Comparison of ENCODE assay signal across 8 cellular contexts in the genomic region with DNA sequence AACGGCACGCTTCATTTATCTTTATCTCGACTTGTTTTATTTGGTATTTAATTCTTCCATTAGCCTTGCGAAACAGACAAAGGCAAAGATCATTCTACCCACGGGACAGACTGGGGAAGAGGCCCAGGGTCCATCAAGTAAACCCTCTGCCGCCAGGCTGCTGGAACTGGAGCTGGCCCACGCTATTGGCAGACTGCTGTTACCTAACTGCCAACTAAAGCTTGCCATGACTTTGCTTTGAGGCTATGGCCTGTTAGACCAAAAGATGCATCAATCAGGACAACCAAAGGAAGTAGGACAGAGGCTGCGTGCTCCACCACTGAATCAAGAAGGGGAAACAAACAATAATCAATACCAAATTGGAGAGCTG. TPM values are rescaled to one million over a fixed set of nuclear protein-coding genes. Genes with fewer than 3 reads are reported as not detected.
A peak's percentile ranks its signal among the peaks of the same experiment; 100 is the strongest.
DNase-seq lines count a peak whose midpoint lies in the region; ATAC-seq, FAIRE-seq and TF ChIP-seq lines count a peak whose summit lies in the region.

No MANE protein-coding gene starts in this region.

- TF ChIP-seq EP300 in suprapubic skin (IDR thresholded peaks at IDR 0.05) = no peak

- H3K9me3 ChIP-seq in keratinocyte (ENCODE audit: control insufficient read depth, low read depth, low read length) (no peaks in the 10 kb centered on the region), suprapubic skin (no peaks in the 10 kb centered on the region)

- no peaks in the 10 kb centered on the region for H3K36me3 ChIP-seq in keratinocyte (ENCODE audit: control insufficient read depth in 2 of 2, extremely low read depth in 1 of 2, insufficient read depth in 2 of 2, low read length in 2 of 2)
- no peaks in the 10 kb centered on the region for H3K36me3 ChIP-seq in suprapubic skin

- no peaks in the 10 kb centered on the region for H3K27me3 ChIP-seq in keratinocyte (ENCODE audit: control insufficient read depth, extremely low read depth, insufficient read depth, low read length)
- no peaks in the 10 kb centered on the region for H3K27me3 ChIP-seq in suprapubic skin

- peaks cover 8% of the 10 kb centered on the region for H3K27me3 Mint-ChIP-seq in activated CD4-positive, alpha-beta T cell treated with anti-CD3 and anti-CD28 coated beads, Interleukin-2, amount 10 ng/mL, durations not matched to agents 24 days and 14 days
- no peaks in the 10 kb centered on the region for H3K27me3 Mint-ChIP-seq in activated naive CD8-positive, alpha-beta T cell

- H3K9me3 Mint-ChIP-seq in activated CD4-positive, alpha-beta T cell treated with anti-CD3 and anti-CD28 coated beads, Interleukin-2, amount 10 ng/mL, durations not matched to agents 24 days and 14 days = peaks cover 6% of the 10 kb centered on the region
- H3K9me3 Mint-ChIP-seq in activated naive CD8-positive, alpha-beta T cell (ENCODE audit: low read depth) = peaks cover 8% of the 10 kb centered on the region

- WGBS in suprapubic skin = 79% methylated on average over 8 of the region's 8 CpGs

- H3K27ac ChIP-seq in keratinocyte (ENCODE audit: control insufficient read depth, insufficient read depth, low read length) (peak overlapping the region; percentile 30), suprapubic skin (no peak overlapping the region)

- no peak for FAIRE-seq in keratinocyte (lab: Jason Lieb, UNC)

- peak overlapping the region; percentile 54 for H3K4me2 ChIP-seq in keratinocyte (ENCODE audit: control insufficient read depth, extremely low read depth, insufficient read depth, low read depth, low read length)

- ATAC-seq in HG03135 (IDR thresholded peaks at IDR 0.05; ENCODE audit: unreplicated experiment) = no peak
- no peak for ATAC-seq in HG03196 (IDR thresholded peaks at IDR 0.05; ENCODE audit: unreplicated experiment)

- H2AFZ ChIP-seq in keratinocyte (ENCODE audit: control insufficient read depth, low read length) = peak overlapping the region; percentile 88

- peak overlapping the region; percentile 100 for H3K27ac Mint-ChIP-seq in activated CD4-positive, alpha-beta T cell treated with anti-CD3 and anti-CD28 coated beads, Interleukin-2, amount 10 ng/mL, durations not matched to agents 24 days and 14 days
- H3K27ac Mint-ChIP-seq in activated naive CD8-positive, alpha-beta T cell = peak overlapping the region; percentile 98

- peak; percentile 59 for DNase-seq in activated CD4-positive, alpha-beta T cell treated with anti-CD3 and anti-CD28 coated beads, Interleukin-2, amount 10 ng/mL, durations not matched to agents 24 days and 14 days
- no peak for DNase-seq in activated CD4-positive, alpha-beta T cell treated with anti-CD3 and anti-CD28 coated beads for 4 hours
- no peak for DNase-seq in keratinocyte (ENCODE audit: low read depth, low spot score)
- no peak for DNase-seq in suprapubic skin (ENCODE audit: low spot score in 2 of 2)
- no peak for DNase-seq in HCEC 1CT

- H3K4me1 ChIP-seq in keratinocyte (ENCODE audit: control insufficient read depth, extremely low read depth, insufficient read depth, low read length) (peaks cover 6% of the 10 kb centered on the region), suprapubic skin (peaks cover 8% of the 10 kb centered on the region)

- H3K79me2 ChIP-seq in keratinocyte (ENCODE audit: control insufficient read depth, insufficient read depth, low read length) = peaks cover 14% of the 10 kb centered on the region

- TF ChIP-seq POLR2A in suprapubic skin (IDR thresholded peaks at IDR 0.05) = no peak

- H3K9me1 ChIP-seq in keratinocyte (ENCODE audit: control insufficient read depth, extremely low read depth, insufficient read depth, low read length) = no peaks in the 10 kb centered on the region

- peak overlapping the region in 1 of 3 experiments; percentile 96 for H3K4me3 ChIP-seq in keratinocyte (ENCODE audit: control insufficient read depth in 2 of 3, extremely low read depth in 1 of 3, insufficient read depth in 2 of 3, low read depth in 1 of 3, low read length in 3 of 3)
- peak overlapping the region; percentile 89 for H3K4me3 ChIP-seq in suprapubic skin

- peak overlapping the region; percentile 100 for H3K4me3 Mint-ChIP-seq in activated CD4-positive, alpha-beta T cell treated with anti-CD3 and anti-CD28 coated beads, Interleukin-2, amount 10 ng/mL, durations not matched to agents 24 days and 14 days
- H3K4me3 Mint-ChIP-seq in activated naive CD8-positive, alpha-beta T cell = peak overlapping the region; percentile 100

- H3K4me1 Mint-ChIP-seq in activated CD4-positive, alpha-beta T cell treated with anti-CD3 and anti-CD28 coated beads, Interleukin-2, amount 10 ng/mL, durations not matched to agents 24 days and 14 days = peaks cover 20% of the 10 kb centered on the region
- peaks cover 20% of the 10 kb centered on the region for H3K4me1 Mint-ChIP-seq in activated naive CD8-positive, alpha-beta T cell (ENCODE audit: low read depth)

- H4K20me1 ChIP-seq in keratinocyte (ENCODE audit: control insufficient read depth, extremely low read depth, insufficient read depth, low read length) = no peaks in the 10 kb centered on the region

- peaks cover 5% of the 10 kb centered on the region for H3K36me3 Mint-ChIP-seq in activated CD4-positive, alpha-beta T cell treated with anti-CD3 and anti-CD28 coated beads, Interleukin-2, amount 10 ng/mL, durations not matched to agents 24 days and 14 days (ENCODE audit: low read depth)
- H3K36me3 Mint-ChIP-seq in activated naive CD8-positive, alpha-beta T cell = peaks cover 2% of the 10 kb centered on the region

- intact Hi-C loops in activated CD4-positive, alpha-beta T cell treated with anti-CD3 and anti-CD28 coated beads, Interleukin-2, amount 10 ng/mL, durations not matched to agents 24 days and 14 days (cut with micrococcal nuclease) = loop anchor here (5.0 kb wide), 3 partner anchors 50 to 790 kb away; partner anchors contain the start of genes DDX25, PUS3 and SLC37A2

- TF ChIP-seq CTCF in keratinocyte (optimal IDR thresholded peaks at IDR 0.05 in 1 of 3, IDR thresholded peaks at IDR 0.05 in 1 of 3, conservative IDR thresholded peaks at IDR 0.05 in 1 of 3; ENCODE audit: extremely low read depth in 1 of 3, insufficient read depth in 2 of 3, low read length in 3 of 3) (no peak), suprapubic skin (IDR thresholded peaks at IDR 0.05) (no peak)

- dilution Hi-C loops in keratinocyte (cut with MboI; ENCODE audit: extremely low pct_ligation_motif_present, low sequenced_read_pairs) = no loop called here

- H3K9ac ChIP-seq in keratinocyte (ENCODE audit: control insufficient read depth, extremely low read depth, insufficient read depth, low read length) = no peak overlapping the region

RNA-seq across cellular contexts. Expression of gene TMEM218, which starts 0.8 kb away (rescaled TPM):
- total RNA-seq in activated CD4-positive, alpha-beta T cell treated with anti-CD3 and anti-CD28 coated beads, Interleukin-2, amount 10 ng/mL, durations not matched to agents 24 days and 14 days = 17.3 and 18.2 TPM in 2 replicates
- polyA plus RNA-seq in keratinocyte = 21.0 to 35.9 TPM (median 34.2 TPM) in 3 replicates
- polyA plus RNA-seq in keratinocyte (2011; ENCODE audit: low read depth) = 2.5 TPM
- 25.2 and 37.1 TPM in 2 replicates for polyA plus RNA-seq in keratinocyte (2011; cell fraction: cytosol; rRNA removed)
- polyA plus RNA-seq in keratinocyte (2011; cell fraction: nucleus; rRNA removed) = 33.4 and 33.7 TPM in 2 replicates
- 16.1 and 19.3 TPM in 2 replicates for polyA plus RNA-seq in keratinocyte (2012; ENCODE audit: low replicate concordance)
- 8.3 to 15.7 TPM (median 8.7 TPM) in 3 replicates for polyA minus RNA-seq in keratinocyte
- 6.7 TPM for polyA minus RNA-seq in keratinocyte (2011; cell fraction: cytosol; rRNA and poly(A)+ RNA removed)
- 6.2 and 8.6 TPM in 2 replicates for polyA minus RNA-seq in keratinocyte (2011; cell fraction: nucleus; rRNA and poly(A)+ RNA removed)
- total RNA-seq in suprapubic skin = 10 to 100 TPM in 3 of 4 donors, 1 to 10 TPM in 1; 9.9 to 19.9 (median 14.6) TPM

RNA-seq across cellular contexts. Expression of gene SLC37A2, which starts 49.1 kb away (rescaled TPM):
- total RNA-seq in activated CD4-positive, alpha-beta T cell treated with anti-CD3 and anti-CD28 coated beads, Interleukin-2, amount 10 ng/mL, durations not matched to agents 24 days and 14 days = 0.07 TPM in 2 replicates
- 21.0 to 23.4 TPM (median 21.7 TPM) in 3 replicates for polyA plus RNA-seq in keratinocyte
- 23.5 TPM for polyA plus RNA-seq in keratinocyte (2011; ENCODE audit: low read depth)
- 10.6 and 12.1 TPM in 2 replicates for polyA plus RNA-seq in keratinocyte (2011; cell fraction: cytosol; rRNA removed)
- 29.3 and 30.3 TPM in 2 replicates for polyA plus RNA-seq in keratinocyte (2011; cell fraction: nucleus; rRNA removed)
- 20.7 and 50.5 TPM in 2 replicates for polyA plus RNA-seq in keratinocyte (2012; ENCODE audit: low replicate concordance)
- polyA minus RNA-seq in keratinocyte = 27.3 to 36.0 TPM (median 30.6 TPM) in 3 replicates
- 17.3 TPM for polyA minus RNA-seq in keratinocyte (2011; cell fraction: cytosol; rRNA and poly(A)+ RNA removed)
- polyA minus RNA-seq in keratinocyte (2011; cell fraction: nucleus; rRNA and poly(A)+ RNA removed) = 27.3 and 31.5 TPM in 2 replicates
- total RNA-seq in suprapubic skin = 100 to 1,000 TPM in 3 of 4 donors, 10 to 100 TPM in 1; 67.3 to 189 (median 119) TPM

RNA-seq across cellular contexts. Expression of gene PKNOX2, which starts 52.3 kb away (rescaled TPM):
- total RNA-seq in activated CD4-positive, alpha-beta T cell treated with anti-CD3 and anti-CD28 coated beads, Interleukin-2, amount 10 ng/mL, durations not matched to agents 24 days and 14 days = not detected in 2 replicates
- 0.03 to 0.05 TPM (median 0.03 TPM) in 3 replicates for polyA plus RNA-seq in keratinocyte
- 0.06 TPM for polyA plus RNA-seq in keratinocyte (2011; ENCODE audit: low read depth)
- 0.01 and 0.06 TPM in 2 replicates for polyA plus RNA-seq in keratinocyte (2011; cell fraction: cytosol; rRNA removed)
- polyA plus RNA-seq in keratinocyte (2011; cell fraction: nucleus; rRNA removed) = 0.04 TPM in 2 replicates
- 0.03 and 0.32 TPM in 2 replicates for polyA plus RNA-seq in keratinocyte (2012; ENCODE audit: low replicate concordance)
- polyA minus RNA-seq in keratinocyte = 0.07 TPM in 1 of 3 replicates, not detected in the others
- polyA minus RNA-seq in keratinocyte (2011; cell fraction: cytosol; rRNA and poly(A)+ RNA removed) = not detected
- not detected in 2 replicates for polyA minus RNA-seq in keratinocyte (2011; cell fraction: nucleus; rRNA and poly(A)+ RNA removed)
- total RNA-seq in suprapubic skin = 1 to 10 TPM; 1.5 to 8.2 (median 3.6) TPM

Comparison
In these comparisons a context has a peak if more than half of its experiments do, and no peak if none do; other contexts are left out.
1. RNA of gene SLC37A2, which starts 49.1 kb away (total RNA-seq): 67.3 to 189 TPM in suprapubic skin; 0.07 TPM in activated CD4-positive, alpha-beta T cell treated with anti-CD3 and anti-CD28 coated beads, Interleukin-2, amount 10 ng/mL, durations not matched to agents 24 days and 14 days; every median in the first group is over 10 times any median in the second.